9 cellular contexts compared by ENCODE assay signal in genomic region chr9:101458955-101459631, GRCh38. TPM values are rescaled to one million over a fixed set of nuclear protein-coding genes. Genes with fewer than 3 reads are reported as not detected.
DNase-seq lines count a peak whose midpoint lies in the region; ATAC-seq, FAIRE-seq and TF ChIP-seq lines count a peak whose summit lies in the region.
"Had no signal": no experiment of that assay in that cellular context is flagged by ENCODE, and none has a peak within 500 bp of the region (broad histone marks: within the 10 kb centered on the region; RNA-seq: fewer than 3 reads in every experiment).

No MANE protein-coding gene starts in this region.

- H3K79me1 ChIP-seq in H1 (ENCODE audit: low read depth, low read length): no peaks in the 10 kb centered on the region

- no peak overlapping the region for H2AK5ac ChIP-seq in H1 (ENCODE audit: low read depth, low read length)

- TF ChIP-seq CTCF in AG10803 (conservative IDR thresholded peaks at IDR 0.05; ENCODE audit: low read length) (peak; percentile 97), GM13976 (IDR thresholded peaks at IDR 0.05; ENCODE audit: borderline replicate concordance, control extremely low read depth, extremely low read depth, insufficient read depth, missing control alignments) (peak; percentile 48), H1 (IDR thresholded peaks at IDR 0.05; ENCODE audit: control extremely low read depth in 1 of 3, insufficient read depth in 1 of 3, low read depth in 1 of 3, low read length in 3 of 3) (peak in 2 of 3 experiments; percentile 78 to 86; a peak in 3 of 4 replicates)

- in situ Hi-C loops in GM13976 (cut with MboI; ENCODE audit: low sequenced_read_pairs, unreplicated experiment): no loop called here

- H3K4me3 ChIP-seq in AG10803 (ENCODE audit: low read length) (no peak overlapping the region), H1 (ENCODE audit: extremely low read depth in 1 of 4, insufficient read depth in 2 of 4, low read depth in 3 of 4, low read length in 4 of 4) (no peak overlapping the region)
- H3K4me3 ChIP-seq: SJSA1 had no signal

- H4K91ac ChIP-seq in H1 (replicated peaks; ENCODE audit: insufficient read length, low read length): no peak overlapping the region

- peak overlapping the region; percentile 52; the same call in 1 of the 2 replicates for H2AFZ ChIP-seq in H1 (ENCODE audit: low read length)

- peak; percentile 89 for TF ChIP-seq RAD21 in H1 (IDR thresholded peaks at IDR 0.05 in 1 of 2, conservative IDR thresholded peaks at IDR 0.05 in 1 of 2; ENCODE audit: low read depth in 2 of 2, low read length in 2 of 2)

- no peak overlapping the region for H3K56ac ChIP-seq in H1 (replicated peaks; ENCODE audit: insufficient read length, low read depth, low read length)

- no peak overlapping the region for H3K18ac ChIP-seq in H1 (ENCODE audit: extremely low read depth, low read length)

- no peak overlapping the region for H3K27ac ChIP-seq in H1 (ENCODE audit: low read depth, low read length)
- H3K27ac ChIP-seq: SJSA1 had no signal

- H3K23me2 ChIP-seq in H1 (ENCODE audit: low read depth, low read length): no peaks in the 10 kb centered on the region

- H4K5ac ChIP-seq in H1 (ENCODE audit: insufficient read length, low read depth, low read length): no peak overlapping the region

- H3K23ac ChIP-seq in H1 (ENCODE audit: insufficient read length): no peak overlapping the region

- no peaks in the 10 kb centered on the region for H3K9me3 ChIP-seq in H1 (ENCODE audit: insufficient read depth in 2 of 2, low read depth in 1 of 2, low read length in 1 of 2)
- H3K9me3 ChIP-seq: SJSA1 had no signal

- ATAC-seq in HG02678 (IDR thresholded peaks at IDR 0.05; ENCODE audit: unreplicated experiment): peak; percentile 94

- no peak overlapping the region for H2BK5ac ChIP-seq in H1 (ENCODE audit: low read depth, low read length)

- H3K4me2 ChIP-seq in H1 (ENCODE audit: insufficient read depth in 1 of 2, low read depth in 2 of 2, low read length in 2 of 2): no peak overlapping the region

- no peaks in the 10 kb centered on the region for H4K20me1 ChIP-seq in H1 (replicated peaks in 1 of 2; ENCODE audit: control insufficient read depth in 1 of 2, insufficient read depth in 2 of 2, low read length in 2 of 2)

- H3K9ac ChIP-seq in H1 (replicated peaks in 1 of 4; ENCODE audit: extremely low read depth in 1 of 4, low read depth in 3 of 4, low read length in 3 of 4): no peak overlapping the region

- WGBS in H1 (ENCODE audit: extremely low coverage in 1 of 2, insufficient coverage in 1 of 2, insufficient read length in 1 of 2, insufficient replicate concordance in 2 of 2, low coverage in 1 of 2, low lambda C conversion rate in 2 of 2, missing lambda C conversion rate in 1 of 2), 2 experiments: 40% methylated on average over 9 of the region's 9 CpGs; no CpG with 5 or more reads in 1 of the 2 experiments

- no peak overlapping the region for H2BK120ac ChIP-seq in H1 (replicated peaks; ENCODE audit: low read depth, low read length)

- H2BK20ac ChIP-seq in H1 (ENCODE audit: low read length): no peak overlapping the region

- no peaks in the 10 kb centered on the region for H3K79me2 ChIP-seq in H1 (ENCODE audit: control insufficient read depth in 1 of 2, insufficient read depth in 2 of 2, low read length in 2 of 2)

- no peak overlapping the region for H3K4ac ChIP-seq in H1 (replicated peaks; ENCODE audit: insufficient read length, low read depth, low read length)

- H2BK15ac ChIP-seq in H1 (ENCODE audit: low read length): no peak overlapping the region

- H3K36me3 ChIP-seq in H1 (ENCODE audit: control insufficient read depth in 2 of 4, insufficient read depth in 4 of 4, low read length in 3 of 4): no peaks in the 10 kb centered on the region
- H3K36me3 ChIP-seq: SJSA1 had no signal

- FAIRE-seq in H1 (lab: Jason Lieb, UNC): peak; percentile 90

- H3K27me3 ChIP-seq in H1 (replicated peaks in 1 of 4; ENCODE audit: control insufficient read depth in 3 of 4, extremely low read depth in 1 of 4, insufficient read depth in 3 of 4, low read length in 3 of 4): no peaks in the 10 kb centered on the region
- H3K27me3 ChIP-seq: SJSA1 had no signal

- H3K14ac ChIP-seq in H1 (ENCODE audit: insufficient read length): no peak overlapping the region

- H3K4me1 ChIP-seq in H1 (replicated peaks in 1 of 4; ENCODE audit: control insufficient read depth in 3 of 4, insufficient read depth in 4 of 4, low read length in 3 of 4): peaks cover 0 to 6% (median 6%) of the 10 kb centered on the region in 4 experiments; a peak in 2 of 7 replicates

- POLR2A ChIA-PET in H1 (lab: Charles Lee; ENCODE audit: partially characterized antibody): interaction anchor here (0.6 to 2.5 kb wide), 7 partner anchors 10 to 88 kb away, joined by 3 to 8 read pairs (median 4); no protein-coding TSS in a partner anchor

- DNase-seq in AG10803 (ENCODE audit: low read depth): peak; percentile 78
- peak; percentile 70 for DNase-seq in GM13976 (ENCODE audit: low spot score)
- DNase-seq in NAMALWA (ENCODE audit: low spot score): peak; percentile 82
- DNase-seq in SHP77 (lab: John Stamatoyannopoulos, UW): peak; percentile 49 to 61
- DNase-seq in H1 (ENCODE audit: low read depth in 1 of 2, low spot score in 2 of 2): peak in 1 of 2 experiments; percentile 51
- peak; percentile 93 for DNase-seq in medulla oblongata (ENCODE audit: extremely low spot score)
- DNase-seq in mesenteric fat pad (ENCODE audit: low spot score): no peak

- no peak overlapping the region for H2BK12ac ChIP-seq in H1 (ENCODE audit: low read depth, low read length)

- no peak for TF ChIP-seq EP300 in H1 (IDR thresholded peaks at IDR 0.05; ENCODE audit: borderline replicate concordance in 1 of 2, low read depth in 2 of 2, low read length in 2 of 2)

- H4K8ac ChIP-seq in H1 (ENCODE audit: extremely low read depth, insufficient read depth, low read length): no peak overlapping the region

- CTCF ChIA-PET in H1 (lab: Charles Lee; ENCODE audit: partially characterized antibody): interaction anchor here (0.6 to 14.0 kb wide), 37 partner anchors 8 to 345 kb away, joined by 3 to 447 read pairs (median 5); partner anchors contain the start of gene RNF20

- no peak for TF ChIP-seq POLR2A in H1 (IDR thresholded peaks at IDR 0.05; ENCODE audit: control extremely low read depth in 1 of 2, low read depth in 2 of 2, low read length in 2 of 2)

TF ChIP-seq in H1, 55 proteins besides CTCF, POLR2A, EP300 and RAD21:
- no peak for TF ChIP-seq NRF1 (IDR thresholded peaks at IDR 0.05; ENCODE audit: low read depth, low read length)
- 0 out of 2 replicates have a peak, but pooled peaks have one; percentile 9 for TF ChIP-seq CREB1 (IDR thresholded peaks at IDR 0.05)
- TF ChIP-seq TEAD4 (IDR thresholded peaks at IDR 0.05; ENCODE audit: low read depth, low read length): no peak
- TF ChIP-seq SAP30 (IDR thresholded peaks at IDR 0.05; ENCODE audit: insufficient read depth, insufficient replicate concordance, low read length): no peak
- peak; percentile 51; the same call in 1 of the 2 replicates for TF ChIP-seq MAX (IDR thresholded peaks at IDR 0.05)
- no peak for TF ChIP-seq NANOG (IDR thresholded peaks at IDR 0.05; ENCODE audit: insufficient read depth, low read depth, low read length, poor library complexity, severe bottlenecking)
- TF ChIP-seq TAF1 (IDR thresholded peaks at IDR 0.05; ENCODE audit: low read depth, low read length): no peak
TF ChIP-seq in H1: peak in this region for 2.

RNA-seq across cellular contexts. Expression of gene ALDOB, which starts 23.5 kb away (rescaled TPM):
- not detected in 2 replicates for total RNA-seq in H1 (2021; fragmentation: NEBNext Ultra II Directional; extraction: Animal tissue kit (Norgen Biotek cat#: 25700))
- polyA plus RNA-seq in H1 (2011; rRNA removed): not detected in 2 replicates
- not detected for polyA plus RNA-seq in H1 (2011; cell fraction: cytosol; rRNA removed)
- not detected for polyA plus RNA-seq in H1 (2011; cell fraction: nucleus; rRNA removed)
- polyA plus RNA-seq in H1 (2012, experiment 1 of 2): not detected in 4 replicates
- not detected for polyA plus RNA-seq in H1 (2012, experiment 2 of 2)
- polyA plus RNA-seq in H1 (2013, experiment 1 of 2): not detected
- not detected for polyA plus RNA-seq in H1 (2013, experiment 2 of 2)
- polyA minus RNA-seq in H1 (2011; rRNA and poly(A)+ RNA removed): not detected in 2 replicates
- not detected for polyA minus RNA-seq in H1 (2011; cell fraction: cytosol; rRNA and poly(A)+ RNA removed)
- not detected for polyA minus RNA-seq in H1 (2011; cell fraction: nucleus; rRNA and poly(A)+ RNA removed)
- 4.7 TPM for total RNA-seq in mesenteric fat pad
- total RNA-seq: SJSA1 had no signal
